ENCODE assay signal across 9 cellular contexts in genomic region chr6:43774776-43775583, GRCh38. TPM values are rescaled to one million over a fixed set of nuclear protein-coding genes. Genes with fewer than 3 reads are reported as not detected.
DNase-seq lines count a peak whose midpoint lies in the region; ATAC-seq and TF ChIP-seq lines count a peak whose summit lies in the region.
"Had no signal": no experiment of that assay in that cellular context is flagged by ENCODE, and none has a peak within 500 bp of the region (broad histone marks: within the 10 kb centered on the region; RNA-seq: fewer than 3 reads in every experiment).

No MANE protein-coding gene starts in this region.

- H3K9ac ChIP-seq in HCT116 (ENCODE audit: low read length): 0 out of 2 replicates have a peak overlapping the region, but pooled peaks have one; percentile 4
- H3K9ac ChIP-seq in trophoblast cell (ENCODE audit: low read length): no peak overlapping the region

- H3K4me1 Mint-ChIP-seq in CD4-positive, CD25-positive, alpha-beta regulatory T cell: peaks cover 0 to 22% (median 5%) of the 10 kb centered on the region in 4 donors

- peak in 1 of 2 donors; percentile 21 for ATAC-seq in CD4-positive, CD25-positive, alpha-beta regulatory T cell (ENCODE audit: low read depth in 2 of 2)
- peak; percentile 21 for ATAC-seq in HCT116
- ATAC-seq in RWPE2 (ENCODE audit: low read depth): peak; percentile 57
- ATAC-seq in aorta (ENCODE audit: low FRiP score): peak; percentile 52
- no peak for ATAC-seq in GM18868 (IDR thresholded peaks at IDR 0.05; ENCODE audit: unreplicated experiment)

- no peaks in the 10 kb centered on the region for H3K9me2 ChIP-seq in HCT116 (ENCODE audit: insufficient read depth)

- no TSS peak for BruUV-seq in HCT116 (replicated peaks; lab: Mats Ljungman, UMichigan)

- H3K79me2 ChIP-seq in HCT116 (ENCODE audit: insufficient read depth, low read length) (peaks cover 93% of the 10 kb centered on the region), trophoblast cell (ENCODE audit: control insufficient read depth, insufficient read depth, low read length, poor library complexity) (peaks cover 9% of the 10 kb centered on the region)

- no peak overlapping the region for H3K27ac ChIP-seq in CD4-positive, CD25-positive, alpha-beta regulatory T cell (ENCODE audit: insufficient read depth, low read length, poor library complexity, severe bottlenecking)
- H3K27ac ChIP-seq in HCT116 (ENCODE audit: low read depth, low read length): peak overlapping the region; percentile 58
- peak overlapping the region; percentile 83 for H3K27ac ChIP-seq in RWPE2 (ENCODE audit: poor library complexity, severe bottlenecking)
- no peak overlapping the region for H3K27ac ChIP-seq in trophoblast cell (ENCODE audit: low read depth, low read length)
- no peak overlapping the region for H3K27ac ChIP-seq in aorta (ENCODE audit: low read depth in 1 of 2, low read length in 2 of 2)

- no peaks in the 10 kb centered on the region for H3K9me3 Mint-ChIP-seq in CD4-positive, CD25-positive, alpha-beta regulatory T cell

- no peaks in the 10 kb centered on the region for H3K36me3 ChIP-seq in CD4-positive, CD25-positive, alpha-beta regulatory T cell (ENCODE audit: control insufficient read depth, insufficient read depth, low read length)
- peaks cover 24 to 42% of the 10 kb centered on the region in 2 experiments for H3K36me3 ChIP-seq in HCT116 (ENCODE audit: control insufficient read depth in 1 of 2, insufficient read depth in 2 of 2, low read length in 2 of 2)
- peaks cover 90% of the 10 kb centered on the region for H3K36me3 ChIP-seq in RWPE2 (ENCODE audit: low read depth)
- H3K36me3 ChIP-seq in trophoblast cell (ENCODE audit: control insufficient read depth in 1 of 2, insufficient read depth in 2 of 2, low read length in 2 of 2): peaks cover 23 to 28% of the 10 kb centered on the region in 2 experiments
- no peaks in the 10 kb centered on the region for H3K36me3 ChIP-seq in aorta (ENCODE audit: control insufficient read depth in 1 of 2, insufficient read depth in 2 of 2, low read length in 1 of 2)

- H3K4me1 ChIP-seq in CD4-positive, CD25-positive, alpha-beta regulatory T cell (ENCODE audit: control insufficient read depth, insufficient read depth, low read length, poor library complexity, severe bottlenecking): peaks cover 25% of the 10 kb centered on the region
- peaks cover 38 to 43% of the 10 kb centered on the region in 2 experiments for H3K4me1 ChIP-seq in HCT116 (ENCODE audit: control insufficient read depth in 1 of 2, insufficient read depth in 2 of 2, low read length in 2 of 2)
- H3K4me1 ChIP-seq in RWPE2 (ENCODE audit: insufficient read depth, poor library complexity, severe bottlenecking): peaks cover 7% of the 10 kb centered on the region
- H3K4me1 ChIP-seq in trophoblast cell (ENCODE audit: control insufficient read depth in 1 of 2, insufficient read depth in 2 of 2, low read length in 2 of 2): peaks cover 7 to 18% of the 10 kb centered on the region in 2 experiments
- no peaks in the 10 kb centered on the region for H3K4me1 ChIP-seq in aorta (ENCODE audit: control insufficient read depth in 1 of 2, insufficient read depth in 2 of 2, low read length in 2 of 2)

- TF ChIP-seq POLR2A in HCT116 (IDR thresholded peaks at IDR 0.05; ENCODE audit: borderline replicate concordance, extremely low read depth, insufficient read depth, insufficient read length): no peak

- no peaks in the 10 kb centered on the region for H3K9me3 ChIP-seq in CD4-positive, CD25-positive, alpha-beta regulatory T cell (ENCODE audit: control insufficient read depth in 2 of 2, low read length in 2 of 2)
- no peaks in the 10 kb centered on the region for H3K9me3 ChIP-seq in HCT116 (ENCODE audit: control insufficient read depth in 1 of 2, insufficient read depth in 1 of 2, low read depth in 1 of 2, low read length in 2 of 2)
- no peaks in the 10 kb centered on the region for H3K9me3 ChIP-seq in RWPE2 (ENCODE audit: severe bottlenecking)
- H3K9me3 ChIP-seq in trophoblast cell (ENCODE audit: insufficient read depth, low read depth, low read length): no peaks in the 10 kb centered on the region
- no peaks in the 10 kb centered on the region for H3K9me3 ChIP-seq in aorta (ENCODE audit: control insufficient read depth, low read length)

- H3K4ac ChIP-seq in trophoblast cell (ENCODE audit: low read depth, low read length): no peak overlapping the region

- peak overlapping the region in 1 of 4 donors; percentile 65 for H3K4me3 Mint-ChIP-seq in CD4-positive, CD25-positive, alpha-beta regulatory T cell
- H3K4me3 Mint-ChIP-seq: activated naive CD8-positive, alpha-beta T cell had no signal

- H3K18ac ChIP-seq in trophoblast cell (ENCODE audit: low read length): no peak overlapping the region

- TF ChIP-seq CTCF in HCT116 (IDR thresholded peaks at IDR 0.05 in 2 of 3, conservative IDR thresholded peaks at IDR 0.05 in 1 of 3; ENCODE audit: borderline replicate concordance in 1 of 3, insufficient read depth in 1 of 3, low read depth in 2 of 3, low read length in 2 of 3): peak in 2 of 3 experiments; percentile 77 to 84; a peak in 4 of 6 replicates
- peak; percentile 83 for TF ChIP-seq CTCF in RWPE2 (IDR thresholded peaks at IDR 0.05; ENCODE audit: poor library complexity, severe bottlenecking)

- TF ChIP-seq RAD21 in HCT116 (IDR thresholded peaks at IDR 0.05; ENCODE audit: low read depth): no peak

- intact Hi-C loops in HCT116 (cut with micrococcal nuclease) (loop anchor here (5.0 kb wide), 2 partner anchors 62 to 148 kb away; partner anchors contain the start of gene GTPBP2), aorta (cut with DNase I) (loop anchor here (1.0 to 10.0 kb wide), 3 partner anchors 227 to 470 kb away; partner anchors contain the start of gene HSP90AB1 (in 1 of the 2))

- H3K27me3 ChIP-seq in CD4-positive, CD25-positive, alpha-beta regulatory T cell (ENCODE audit: control insufficient read depth, insufficient read depth, low read length): peaks cover 10% of the 10 kb centered on the region
- no peaks in the 10 kb centered on the region for H3K27me3 ChIP-seq in HCT116 (ENCODE audit: insufficient read depth, low read length)
- no peaks in the 10 kb centered on the region for H3K27me3 ChIP-seq in RWPE2 (ENCODE audit: insufficient read depth, poor library complexity, severe bottlenecking)
- H3K27me3 ChIP-seq in trophoblast cell (ENCODE audit: insufficient read depth, low read length): no peaks in the 10 kb centered on the region
- H3K27me3 ChIP-seq in aorta (ENCODE audit: control insufficient read depth in 1 of 2, insufficient read depth in 2 of 2, low read length in 1 of 2): peaks cover 0 to 1% of the 10 kb centered on the region in 2 donors

- POLR2A ChIA-PET in HCT116 (lab: Charles Lee): interaction anchor here (0.9 to 1.4 kb wide), 4 partner anchors 11 to 304 kb away, joined by 3 to 5 read pairs (median 4); no protein-coding TSS in a partner anchor

- DNase-seq in CD4-positive, CD25-positive, alpha-beta regulatory T cell: peak; percentile 29 to 74 (median 33)
- DNase-seq in HCT116 (ENCODE audit: low read depth, low spot score): no peak
- DNase-seq in RWPE2 (ENCODE audit: low spot score): peak; percentile 67
- DNase-seq in activated naive CD4-positive, alpha-beta T cell treated with Interleukin-2 at 50 U/mL for 16 hours: peak; percentile 62
- DNase-seq in germinal center (ENCODE audit: low spot score): peak; percentile 89
- DNase-seq in trophoblast cell: peak; percentile 28 to 47
- peak; percentile 75 to 87 for DNase-seq in aorta

- no peak overlapping the region for H2BK120ac ChIP-seq in trophoblast cell (ENCODE audit: insufficient read depth, low read length, poor library complexity)

- peaks cover 14% of the 10 kb centered on the region for H3K79me1 ChIP-seq in trophoblast cell (ENCODE audit: low read length)

- CTCF ChIA-PET in HCT116 (lab: Charles Lee): interaction anchor here (0.9 to 2.8 kb wide), 11 partner anchors 11 to 304 kb away, joined by 3 to 18 read pairs (median 5); no protein-coding TSS in a partner anchor

- H2AFZ ChIP-seq in HCT116 (ENCODE audit: low read depth, low read length, poor library complexity, severe bottlenecking) (no peak overlapping the region), trophoblast cell (ENCODE audit: insufficient read depth, low read length, poor library complexity) (peak overlapping the region; percentile 12)

- H2BK12ac ChIP-seq in trophoblast cell (ENCODE audit: low read length): peak overlapping the region; percentile 3

- peaks cover 32% of the 10 kb centered on the region for H3K27me3 Mint-ChIP-seq in CD4-positive, CD25-positive, alpha-beta regulatory T cell

- RAD21 ChIA-PET in HCT116 (lab: Charles Lee; ENCODE audit: low non-redundant PET in 1 of 2, low total read pairs in 2 of 2, uncharacterized antibody in 2 of 2, unreplicated experiment in 2 of 2): no interaction called here

- H4K20me1 ChIP-seq in HCT116 (ENCODE audit: insufficient read depth): no peaks in the 10 kb centered on the region

- H3K4me2 ChIP-seq in HCT116 (ENCODE audit: low read length) (peak overlapping the region; percentile 88), trophoblast cell (ENCODE audit: low read length) (peak overlapping the region; percentile 48)

- WGBS in trophoblast cell (ENCODE audit: extremely low coverage, insufficient coverage, insufficient read length): no CpG with 5 or more reads among the region's 17 CpGs
- WGBS in aorta, 2 donors: 38 to 42% methylated on average over 17 of the region's 17 CpGs

- H2BK5ac ChIP-seq in trophoblast cell (ENCODE audit: low read depth, low read length, poor library complexity): no peak overlapping the region

- H4K91ac ChIP-seq in trophoblast cell (ENCODE audit: low read depth, low read length): peak overlapping the region; percentile 8

- H3K4me3 ChIP-seq in CD4-positive, CD25-positive, alpha-beta regulatory T cell (ENCODE audit: low read depth, low read length): no peak overlapping the region
- H3K4me3 ChIP-seq in HCT116 (replicated peaks in 1 of 2; ENCODE audit: low read depth in 1 of 2, low read length in 2 of 2) (no peak overlapping the region), RWPE2 (ENCODE audit: severe bottlenecking) (peak overlapping the region; percentile 81), trophoblast cell (ENCODE audit: low read depth, low read length) (no peak overlapping the region), aorta (ENCODE audit: low read length in 2 of 2) (no peak overlapping the region)

- H4K8ac ChIP-seq in trophoblast cell (ENCODE audit: low read depth, low read length): peak overlapping the region; percentile 18

- peak overlapping the region; percentile 22 for H3K14ac ChIP-seq in trophoblast cell (ENCODE audit: low read length)

- H2AK5ac ChIP-seq in trophoblast cell (ENCODE audit: low read length): no peak overlapping the region

- H3K23ac ChIP-seq in trophoblast cell (ENCODE audit: low read length): no peak overlapping the region

- H4K12ac ChIP-seq in trophoblast cell (ENCODE audit: low read depth, low read length): peak overlapping the region; percentile 29

- H3K36me3 Mint-ChIP-seq in CD4-positive, CD25-positive, alpha-beta regulatory T cell: no peaks in the 10 kb centered on the region

- H3K27ac Mint-ChIP-seq in CD4-positive, CD25-positive, alpha-beta regulatory T cell: no peak overlapping the region
- H3K27ac Mint-ChIP-seq: activated naive CD8-positive, alpha-beta T cell had no signal

RNA-seq across cellular contexts. Expression of gene VEGFA, which starts 5.0 kb away (rescaled TPM):
- total RNA-seq in CD4-positive, CD25-positive, alpha-beta regulatory T cell: 0.22 TPM
- polyA plus RNA-seq in CD4-positive, CD25-positive, alpha-beta regulatory T cell: under 1 TPM in 2 of 4 donors, not detected in 2; 0.01 to 0.13 TPM
- total RNA-seq in HCT116 (2021; ENCODE audit: unreplicated experiment) (112 TPM), aorta (100 to 1,000 TPM; 107 to 247 TPM)
- polyA plus RNA-seq in HCT116 (2012): 196 and 304 TPM in 2 replicates
- polyA plus RNA-seq in trophoblast cell (2013): 111 and 117 TPM in 2 replicates
- 1 to 10 TPM; 7.6 to 8.0 TPM for polyA plus RNA-seq in aorta

Comparison
In these comparisons a context has a peak if more than half of its experiments do, and no peak if none do; other contexts are left out.
1. H3K27ac ChIP-seq: peak in HCT116 (single experiment) and RWPE2 (single experiment); none in CD4-positive, CD25-positive, alpha-beta regulatory T cell (single experiment), trophoblast cell (single experiment) and aorta (0 of 2).
2. RNA of gene VEGFA, which starts 5.0 kb away (total RNA-seq): 107 to 247 TPM in aorta and 112 TPM in HCT116 (single experiment); 0.22 TPM in CD4-positive, CD25-positive, alpha-beta regulatory T cell (single experiment); every median in the first group is over 10 times any median in the second.